20 cellular contexts compared by ENCODE assay signal in the genomic region with DNA sequence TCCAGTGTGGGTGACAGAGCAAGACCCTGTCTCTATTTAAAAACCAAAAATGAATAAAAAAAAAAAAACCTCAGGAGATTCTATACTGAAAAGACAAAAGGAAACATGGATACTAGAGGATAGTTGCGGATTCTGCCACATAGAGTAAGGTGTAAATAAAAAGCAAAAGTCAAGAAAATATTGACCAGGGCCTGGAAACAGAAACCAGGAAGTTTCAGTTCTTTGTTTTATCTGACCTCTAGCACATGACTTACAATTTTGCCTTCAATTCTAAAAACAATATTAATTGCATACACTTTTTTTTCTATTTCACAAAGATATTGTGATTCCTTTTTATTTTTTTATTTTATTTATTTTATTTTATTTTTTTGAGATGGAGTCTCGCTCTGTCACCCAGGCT.
"Had no signal": no experiment of that assay in that cellular context is flagged by ENCODE, and none has a peak within 500 bp of the region (broad histone marks: within the 10 kb centered on the region; RNA-seq: fewer than 3 reads in every experiment).

No MANE protein-coding gene starts in this region.

- ATAC-seq: activated T-helper 17 cell treated with anti-CD3 and anti-CD28 coated beads, Interleukin-2, amount 50 U/mL, for 72 hours; esophagus mucosa; left lung; naive thymus-derived CD4-positive, alpha-beta T cell; right lobe of liver; stimulated activated effector memory CD8-positive, alpha-beta T cell treated with anti-CD3 and anti-CD28 coated beads, Interleukin-12 subunit alpha, Interleukin-12 subunit beta, amount 100 ng/mL, for 72 hours; stimulated activated naive CD8-positive, alpha-beta T cell treated with anti-CD3 and anti-CD28 coated beads, Interleukin-15, amount 100 ng/mL, for 72 hours had no signal

- DNase-seq: activated CD4-positive, alpha-beta T cell treated with anti-CD3 and anti-CD28 coated beads for 1 hour; activated CD8-positive, alpha-beta memory T cell treated with anti-CD3 and anti-CD28 coated beads, Interleukin-2, amount 50 U/mL, for 4 hours; activated naive CD8-positive, alpha-beta T cell treated with anti-CD3 and anti-CD28 coated beads for 36 hours; activated T-cell treated with anti-CD3 and anti-CD28 coated beads, Interleukin-2, amount 50 U/mL, for 24 hours; effector memory CD4-positive, alpha-beta T cell; foreskin melanocyte; glutamatergic neuron; kidney glomerular epithelial cell; left lung; naive thymus-derived CD4-positive, alpha-beta T cell; occipital lobe; posterior cingulate gyrus; right lobe of liver; stimulated activated CD4-positive, alpha-beta T cell treated with anti-CD3 and anti-CD28 coated beads, Interleukin-2, amount 100 ng/mL, for 24 hours; stimulated activated naive CD8-positive, alpha-beta T cell treated with anti-CD3 and anti-CD28 coated beads, Interleukin-15, amount 100 ng/mL, for 72 hours had no signal

- FAIRE-seq: astrocyte, colon had no signal
